ENCODE assay signal across 19 cellular contexts in the genomic region with DNA sequence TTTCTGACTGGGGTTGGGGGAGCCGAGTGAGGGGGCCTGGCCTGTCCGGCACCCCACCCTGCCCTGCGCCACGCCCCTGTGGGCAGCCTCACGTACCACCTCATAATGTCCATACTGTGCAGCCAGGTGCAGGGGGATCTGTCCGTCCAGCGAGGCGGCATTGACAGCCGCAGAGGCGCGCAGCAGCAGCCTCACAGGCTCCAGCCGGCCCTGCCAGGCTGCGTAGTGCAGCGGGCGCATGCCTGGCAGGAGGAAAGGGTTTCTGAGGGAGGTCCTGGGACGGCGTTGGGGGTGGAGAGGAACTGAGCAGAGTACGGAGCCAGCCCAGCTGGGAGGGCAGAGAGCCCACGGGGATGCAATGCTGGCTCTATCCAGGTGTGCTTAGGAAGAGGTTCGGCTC.
"Had no signal": no experiment of that assay in that cellular context is flagged by ENCODE, and none has a peak within 500 bp of the region (broad histone marks: within the 10 kb centered on the region; RNA-seq: fewer than 3 reads in every experiment).

No MANE protein-coding gene starts in this region.

- ATAC-seq: activated naive CD8-positive, alpha-beta T cell treated with anti-CD3 and anti-CD28 coated beads, Interleukin-2, amount 50 U/mL, for 24 hours; body of pancreas; effector memory CD8-positive, alpha-beta T cell; esophagus mucosa; stimulated activated memory B cell treated with anti-CD40 and anti-IgM and Interleukin-4, amounts not matched to agents 10 μg/mL and 1 μg/mL and 100 μg/mL, for 72 hours; T-helper 17 cell had no signal

- H3K27me3 ChIP-seq: body of pancreas, neural progenitor cell had no signal

- DNase-seq: activated B cell treated with CpG ODN at 0.5 μM for 24 hours; activated CD4-positive, alpha-beta memory T cell treated with anti-CD3 and anti-CD28 coated beads for 36 hours; activated CD4-positive, alpha-beta T cell treated with anti-CD3 and anti-CD28 coated beads for 48 hours; activated effector memory CD4-positive, alpha-beta T cell treated with anti-CD3 and anti-CD28 coated beads, Interleukin-2, amount 50 U/mL, for 16 hours; activated naive CD4-positive, alpha-beta T cell treated with anti-CD3 and anti-CD28 coated beads, Interleukin-2, amount 50 U/mL, for 16 hours; activated naive CD8-positive, alpha-beta T cell treated with anti-CD3 and anti-CD28 coated beads, Interleukin-2, amount 50 U/mL, for 24 hours; body of pancreas; effector memory CD8-positive, alpha-beta T cell; foreskin melanocyte; glutamatergic neuron; naive B cell; small intestine; stimulated activated CD4-positive, alpha-beta T cell treated with anti-CD3 and anti-CD28 coated beads, Interleukin-15, amount 100 ng/mL, for 24 hours; SW 1271; T-helper 17 cell had no signal

- H3K36me3 Mint-ChIP-seq: activated CD4-positive, alpha-beta memory T cell treated with anti-CD3 and anti-CD28 coated beads for 36 hours; naive B cell; stimulated activated memory B cell treated with anti-CD40 and anti-IgM and Interleukin-4, amounts not matched to agents 10 μg/mL and 1 μg/mL and 100 μg/mL, for 72 hours had no signal

- H3K4me1 Mint-ChIP-seq: activated naive CD8-positive, alpha-beta T cell treated with anti-CD3 and anti-CD28 coated beads, Interleukin-2, amount 50 U/mL, for 24 hours; naive B cell had no signal

- H3K36me3 ChIP-seq: neural progenitor cell had no signal

- H3K4me1 ChIP-seq: neural progenitor cell had no signal

- H3K27me3 Mint-ChIP-seq: activated B cell treated with CpG ODN at 0.5 μM for 24 hours; activated CD4-positive, alpha-beta memory T cell treated with anti-CD3 and anti-CD28 coated beads for 36 hours; activated naive CD8-positive, alpha-beta T cell treated with anti-CD3 and anti-CD28 coated beads, Interleukin-2, amount 50 U/mL, for 24 hours; effector memory CD8-positive, alpha-beta T cell; naive B cell; T-helper 17 cell had no signal

- H3K9me3 ChIP-seq: body of pancreas had no signal

- H3K9me3 Mint-ChIP-seq: activated B cell treated with CpG ODN at 0.5 μM for 24 hours; activated CD4-positive, alpha-beta memory T cell treated with anti-CD3 and anti-CD28 coated beads for 36 hours; activated naive CD8-positive, alpha-beta T cell treated with anti-CD3 and anti-CD28 coated beads, Interleukin-2, amount 50 U/mL, for 24 hours; effector memory CD8-positive, alpha-beta T cell; naive B cell; neural progenitor cell; stimulated activated memory B cell treated with anti-CD40 and anti-IgM and Interleukin-4, amounts not matched to agents 10 μg/mL and 1 μg/mL and 100 μg/mL, for 72 hours had no signal

- H3K4me3 Mint-ChIP-seq: activated B cell treated with CpG ODN at 0.5 μM for 24 hours; activated CD4-positive, alpha-beta memory T cell treated with anti-CD3 and anti-CD28 coated beads for 36 hours; activated naive CD8-positive, alpha-beta T cell treated with anti-CD3 and anti-CD28 coated beads, Interleukin-2, amount 50 U/mL, for 24 hours; effector memory CD8-positive, alpha-beta T cell; naive B cell; neural progenitor cell; stimulated activated memory B cell treated with anti-CD40 and anti-IgM and Interleukin-4, amounts not matched to agents 10 μg/mL and 1 μg/mL and 100 μg/mL, for 72 hours; T-helper 17 cell had no signal

- H3K27ac ChIP-seq: body of pancreas, neural progenitor cell had no signal

- H3K4me3 ChIP-seq: body of pancreas, lung, neural progenitor cell had no signal

- H3K27ac Mint-ChIP-seq: activated B cell treated with CpG ODN at 0.5 μM for 24 hours; activated CD4-positive, alpha-beta memory T cell treated with anti-CD3 and anti-CD28 coated beads for 36 hours; activated naive CD8-positive, alpha-beta T cell treated with anti-CD3 and anti-CD28 coated beads, Interleukin-2, amount 50 U/mL, for 24 hours; effector memory CD8-positive, alpha-beta T cell; naive B cell; neural progenitor cell; stimulated activated memory B cell treated with anti-CD40 and anti-IgM and Interleukin-4, amounts not matched to agents 10 μg/mL and 1 μg/mL and 100 μg/mL, for 72 hours; T-helper 17 cell had no signal
